ENCODE assay signal across 8 cellular contexts in genomic region chr10:95289003-95289920, GRCh38. TPM values are rescaled to one million over a fixed set of nuclear protein-coding genes. Genes with fewer than 3 reads are reported as not detected.
DNase-seq lines count a peak whose midpoint lies in the region; ATAC-seq and TF ChIP-seq lines count a peak whose summit lies in the region.

No MANE protein-coding gene starts in this region.

- H3K4me1 Mint-ChIP-seq in activated T-cell treated with anti-CD3 and anti-CD28 coated beads, Interleukin-2, amount 50 U/mL, for 4 hours (ENCODE audit: low read depth), result peaks cover 11% of the 10 kb centered on the region
- peaks cover 31% of the 10 kb centered on the region for H3K4me1 Mint-ChIP-seq in nephron
- H3K4me1 Mint-ChIP-seq in stimulated activated naive CD8-positive, alpha-beta T cell treated with anti-CD3 and anti-CD28 coated beads, Interleukin-15, amount 100 ng/mL, for 72 hours, result peaks cover 6% of the 10 kb centered on the region

- H3K36me3 ChIP-seq in Peyer's patch, result no peaks in the 10 kb centered on the region

- peaks cover 31% of the 10 kb centered on the region for H3K27me3 Mint-ChIP-seq in activated T-cell treated with anti-CD3 and anti-CD28 coated beads, Interleukin-2, amount 50 U/mL, for 4 hours (ENCODE audit: low read depth)
- peaks cover 28% of the 10 kb centered on the region for H3K27me3 Mint-ChIP-seq in nephron (ENCODE audit: low read depth)
- peaks cover 85% of the 10 kb centered on the region for H3K27me3 Mint-ChIP-seq in stimulated activated naive CD8-positive, alpha-beta T cell treated with anti-CD3 and anti-CD28 coated beads, Interleukin-15, amount 100 ng/mL, for 72 hours

- H3K27ac Mint-ChIP-seq in nephron, result peak overlapping the region; percentile 51 to 82 (median 52)
- no peak overlapping the region for H3K27ac Mint-ChIP-seq in stimulated activated naive CD8-positive, alpha-beta T cell treated with anti-CD3 and anti-CD28 coated beads, Interleukin-15, amount 100 ng/mL, for 72 hours

- peak; percentile 47 to 66 for TF ChIP-seq POLR2A in Peyer's patch (IDR thresholded peaks at IDR 0.05)

- H3K9me3 Mint-ChIP-seq in activated T-cell treated with anti-CD3 and anti-CD28 coated beads, Interleukin-2, amount 50 U/mL, for 4 hours, result no peaks in the 10 kb centered on the region
- H3K9me3 Mint-ChIP-seq in nephron, result no peaks in the 10 kb centered on the region
- no peaks in the 10 kb centered on the region for H3K9me3 Mint-ChIP-seq in stimulated activated naive CD8-positive, alpha-beta T cell treated with anti-CD3 and anti-CD28 coated beads, Interleukin-15, amount 100 ng/mL, for 72 hours

- H3K4me3 Mint-ChIP-seq in activated T-cell treated with anti-CD3 and anti-CD28 coated beads, Interleukin-2, amount 50 U/mL, for 4 hours, result peak overlapping the region; percentile 66
- H3K4me3 Mint-ChIP-seq in nephron, result peak overlapping the region; percentile 84 to 93 (median 91)
- H3K4me3 Mint-ChIP-seq in stimulated activated naive CD8-positive, alpha-beta T cell treated with anti-CD3 and anti-CD28 coated beads, Interleukin-15, amount 100 ng/mL, for 72 hours, result peak overlapping the region in 1 of 2 donors; percentile 29

- DNase-seq in activated T-cell treated with anti-CD3 and anti-CD28 coated beads, Interleukin-2, amount 50 U/mL, for 4 hours, result no peak
- DNase-seq in activated T-cell treated with anti-CD3 and anti-CD28 coated beads, Interleukin-2, amount 50 U/mL, for 1 hour, result no peak
- peak in 2 of 3 donors; percentile 69 to 74 for DNase-seq in Peyer's patch
- DNase-seq in NCI-H1436 treated with DMSO at 0.1 percent for 48 hours (lab: John Stamatoyannopoulos, UW), result no peak
- no peak for DNase-seq in stimulated activated naive CD8-positive, alpha-beta T cell treated with anti-CD3 and anti-CD28 coated beads, Interleukin-15, amount 100 ng/mL, for 72 hours

- peak overlapping the region; percentile 79 to 94 (median 86) for H3K4me3 ChIP-seq in Peyer's patch

- peaks cover 0 to 53% (median 15%) of the 10 kb centered on the region in 4 donors for H3K4me1 ChIP-seq in Peyer's patch

- H3K9me3 ChIP-seq in Peyer's patch, result no peaks in the 10 kb centered on the region

- H3K27ac ChIP-seq in Peyer's patch, result peak overlapping the region; percentile 91 to 99 (median 96)

- no peak for ATAC-seq in activated T-cell treated with anti-CD3 and anti-CD28 coated beads, Interleukin-2, amount 50 U/mL, for 4 hours
- ATAC-seq in esophagus mucosa, result peak; percentile 22
- no peak for ATAC-seq in GM19023 (IDR thresholded peaks at IDR 0.05; ENCODE audit: unreplicated experiment)
- no peak for ATAC-seq in stimulated activated naive CD8-positive, alpha-beta T cell treated with anti-CD3 and anti-CD28 coated beads, Interleukin-15, amount 100 ng/mL, for 72 hours

- peak in 4 of 6 experiments; percentile 20 to 57 (median 51) for TF ChIP-seq CTCF in Peyer's patch (IDR thresholded peaks at IDR 0.05)
- peak in 1 of 3 experiments; percentile 14 for TF ChIP-seq CTCF in nephron (IDR thresholded peaks at IDR 0.05; ENCODE audit: unreplicated experiment in 3 of 3)

- H3K36me3 Mint-ChIP-seq in activated T-cell treated with anti-CD3 and anti-CD28 coated beads, Interleukin-2, amount 50 U/mL, for 4 hours (ENCODE audit: insufficient read depth), result peaks cover 2% of the 10 kb centered on the region
- no peaks in the 10 kb centered on the region for H3K36me3 Mint-ChIP-seq in nephron (ENCODE audit: low read depth)

- no peaks in the 10 kb centered on the region for H3K27me3 ChIP-seq in Peyer's patch

RNA-seq across cellular contexts. Expression of gene PDLIM1, which starts 1.5 kb away (rescaled TPM):
- 1 to 10 TPM in 2 of 3 donors, under 1 TPM in 1; 0.66 to 2.8 (median 1.2) TPM for total RNA-seq in activated T-cell treated with anti-CD3 and anti-CD28 coated beads, Interleukin-2, amount 50 U/mL, for 4 hours
- 100 to 1,000 TPM; 180 to 351 (median 240) TPM for total RNA-seq in Peyer's patch
- total RNA-seq in esophagus mucosa, result 144 TPM

Comparison
In these comparisons a context has a peak if more than half of its experiments do, and no peak if none do; other contexts are left out.
1. DNase-seq: peak in Peyer's patch (2 of 3); none in activated T-cell treated with anti-CD3 and anti-CD28 coated beads, Interleukin-2, amount 50 U/mL, for 4 hours (single experiment), activated T-cell treated with anti-CD3 and anti-CD28 coated beads, Interleukin-2, amount 50 U/mL, for 1 hour (single experiment), NCI-H1436 treated with DMSO at 0.1 percent for 48 hours (single experiment) and stimulated activated naive CD8-positive, alpha-beta T cell treated with anti-CD3 and anti-CD28 coated beads, Interleukin-15, amount 100 ng/mL, for 72 hours (0 of 2).
2. H3K27ac Mint-ChIP-seq: peak in nephron (3 of 3); none in stimulated activated naive CD8-positive, alpha-beta T cell treated with anti-CD3 and anti-CD28 coated beads, Interleukin-15, amount 100 ng/mL, for 72 hours (0 of 2).
3. RNA of gene PDLIM1, which starts 1.5 kb away (total RNA-seq): 180 to 351 TPM in Peyer's patch and 144 TPM in esophagus mucosa (single experiment); 0.66 to 2.8 TPM in activated T-cell treated with anti-CD3 and anti-CD28 coated beads, Interleukin-2, amount 50 U/mL, for 4 hours; every median in the first group is over 10 times any median in the second.